In the genomic region with DNA sequence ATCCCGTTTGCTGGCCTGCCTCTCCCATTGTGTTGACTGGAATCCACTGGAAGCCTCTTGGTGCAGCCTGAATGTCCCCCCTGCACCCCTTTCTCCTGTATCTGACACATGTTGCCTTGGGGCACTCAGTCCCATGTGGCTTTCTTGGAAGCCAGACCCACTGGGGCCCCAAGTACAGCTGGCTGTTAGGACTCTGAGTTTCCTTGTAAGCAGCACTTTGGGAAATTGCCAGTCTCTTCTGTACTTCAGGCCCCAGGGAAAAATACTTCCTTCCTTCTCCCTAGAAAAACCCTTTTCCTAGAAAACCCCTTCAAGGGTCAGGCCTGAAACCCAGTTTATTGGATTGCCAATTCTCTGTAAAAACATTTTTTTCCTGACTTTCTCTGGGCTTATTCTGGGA, we compare ENCODE assay signal across 25 cellular contexts.
A peak's percentile ranks its signal among the peaks of the same experiment; 100 is the strongest.
DNase-seq lines count a peak whose midpoint lies in the region; ATAC-seq, FAIRE-seq and TF ChIP-seq lines count a peak whose summit lies in the region.
"Had no signal": no experiment of that assay in that cellular context is flagged by ENCODE, and none has a peak within 500 bp of the region (broad histone marks: within the 10 kb centered on the region; RNA-seq: fewer than 3 reads in every experiment).

No MANE protein-coding gene starts in this region.

- H3K27ac Mint-ChIP-seq in brain (peak overlapping the region; percentile 13 to 83 (median 60)), mesothelial cell of epicardium (peak overlapping the region; percentile 85)
- H3K27ac Mint-ChIP-seq: activated CD8-positive, alpha-beta T cell treated with anti-CD3 and anti-CD28 coated beads for 36 hours; activated naive CD8-positive, alpha-beta T cell treated with anti-CD3 and anti-CD28 coated beads, Interleukin-2, amount 50 U/mL, for 24 hours; CD8-positive, alpha-beta T cell; naive thymus-derived CD4-positive, alpha-beta T cell had no signal

- no peak overlapping the region for H3K4me2 ChIP-seq in A549

- WGBS in A549 (ENCODE audit: missing lambda C conversion rate) = 40% methylated on average over 1 of the region's 1 CpG

- no peak for ATAC-seq in A549
- no peak for ATAC-seq in GM21717 (IDR thresholded peaks at IDR 0.05; ENCODE audit: unreplicated experiment)
- ATAC-seq: activated CD8-positive, alpha-beta T cell treated with anti-CD3 and anti-CD28 coated beads for 36 hours; activated naive CD8-positive, alpha-beta T cell treated with anti-CD3 and anti-CD28 coated beads, Interleukin-2, amount 50 U/mL, for 24 hours; CD8-positive, alpha-beta T cell; heart left ventricle; left cardiac atrium; naive thymus-derived CD4-positive, alpha-beta T cell had no signal

- H3K27ac ChIP-seq in A549 = peak overlapping the region; percentile 2 to 63; a peak in 3 of 6 replicates
- H3K27ac ChIP-seq: colonic mucosa, heart left ventricle, suprapubic skin, vagina had no signal

- peaks cover 8% of the 10 kb centered on the region for H3K27me3 Mint-ChIP-seq in brain
- no peaks in the 10 kb centered on the region for H3K27me3 Mint-ChIP-seq in mesothelial cell of epicardium (ENCODE audit: low read depth)
- H3K27me3 Mint-ChIP-seq: activated naive CD8-positive, alpha-beta T cell treated with anti-CD3 and anti-CD28 coated beads, Interleukin-2, amount 50 U/mL, for 24 hours had no signal

- H3K9me3 Mint-ChIP-seq in brain = peaks cover 0 to 12% (median 8%) of the 10 kb centered on the region in 5 experiments
- H3K9me3 Mint-ChIP-seq in mesothelial cell of epicardium = peaks cover 13% of the 10 kb centered on the region
- H3K9me3 Mint-ChIP-seq: activated CD8-positive, alpha-beta T cell treated with anti-CD3 and anti-CD28 coated beads for 36 hours; CD8-positive, alpha-beta T cell had no signal

- H3K4me3 Mint-ChIP-seq in brain (no peak overlapping the region), mesothelial cell of epicardium (no peak overlapping the region)
- H3K4me3 Mint-ChIP-seq: activated CD8-positive, alpha-beta T cell treated with anti-CD3 and anti-CD28 coated beads for 36 hours; activated naive CD8-positive, alpha-beta T cell treated with anti-CD3 and anti-CD28 coated beads, Interleukin-2, amount 50 U/mL, for 24 hours; CD8-positive, alpha-beta T cell; naive thymus-derived CD4-positive, alpha-beta T cell had no signal

- TF ChIP-seq CTCF in A549 (IDR thresholded peaks at IDR 0.05) (no peak), brain (conservative IDR thresholded peaks at IDR 0.05) (no peak), mesothelial cell of epicardium (IDR thresholded peaks at IDR 0.05; ENCODE audit: unreplicated experiment) (no peak)

- no peak overlapping the region for H3K4me3 ChIP-seq in A549
- H3K4me3 ChIP-seq: colonic mucosa, heart left ventricle, suprapubic skin, vagina had no signal

- CTCF ChIA-PET in A549 (lab: Yijun Ruan, JAX) = interaction anchor here (1.1 to 1.4 kb wide), 4 partner anchors 9 to 26 kb away, joined by 3 read pairs; no protein-coding TSS in a partner anchor

- peaks cover 9% of the 10 kb centered on the region for H3K36me3 Mint-ChIP-seq in brain
- peaks cover 10% of the 10 kb centered on the region for H3K36me3 Mint-ChIP-seq in mesothelial cell of epicardium
- H3K36me3 Mint-ChIP-seq: CD8-positive, alpha-beta T cell; naive thymus-derived CD4-positive, alpha-beta T cell had no signal

- no peak for TF ChIP-seq EP300 in A549 (IDR thresholded peaks at IDR 0.05)

- TF ChIP-seq POLR2A in A549 (IDR thresholded peaks at IDR 0.05; ENCODE audit: low read length) = no peak

- intact Hi-C loops in head of caudate nucleus (cut with DNase I) = no loop called here

- no peak for FAIRE-seq in A549 (lab: Jason Lieb, UNC)
- FAIRE-seq: endometrium had no signal

- peaks cover 7% of the 10 kb centered on the region; the same call in 2 of the 3 replicates for H3K4me1 ChIP-seq in A549
- H3K4me1 ChIP-seq: colonic mucosa, suprapubic skin, vagina had no signal

- peaks cover 73% of the 10 kb centered on the region for H3K4me1 Mint-ChIP-seq in brain
- H3K4me1 Mint-ChIP-seq in mesothelial cell of epicardium = peaks cover 70% of the 10 kb centered on the region
- H3K4me1 Mint-ChIP-seq: activated naive CD8-positive, alpha-beta T cell treated with anti-CD3 and anti-CD28 coated beads, Interleukin-2, amount 50 U/mL, for 24 hours; naive thymus-derived CD4-positive, alpha-beta T cell had no signal

- DNase-seq in A549 (ENCODE audit: low read depth in 1 of 2, low spot score in 1 of 2) = no peak
- peak; percentile 28 for DNase-seq in EL
- no peak for DNase-seq in mesothelial cell of epicardium (ENCODE audit: low spot score in 2 of 2, unreplicated experiment in 2 of 2)
- DNase-seq in head of caudate nucleus = no peak
- DNase-seq in NCI-H2196 treated with DMSO at 0.1 percent for 48 hours (lab: John Stamatoyannopoulos, UW; ENCODE audit: unreplicated experiment) = no peak
- DNase-seq in HUDEP-2 (lab: John Stamatoyannopoulos, UW; ENCODE audit: unreplicated experiment in 76 of 76) = no peak
- DNase-seq: activated CD8-positive, alpha-beta T cell treated with anti-CD3 and anti-CD28 coated beads for 36 hours; activated effector memory CD4-positive, alpha-beta T cell treated with anti-CD3 and anti-CD28 coated beads, Interleukin-2, amount 50 U/mL, for 16 hours; activated naive CD8-positive, alpha-beta T cell treated with anti-CD3 and anti-CD28 coated beads, Interleukin-2, amount 50 U/mL, for 24 hours; activated T-cell treated with anti-CD3 and anti-CD28 coated beads for 4 hours; CD8-positive, alpha-beta T cell; colonic mucosa; DND-41; GOT3; heart left ventricle; left cardiac atrium; mesendoderm; naive thymus-derived CD4-positive, alpha-beta T cell; NCI-H526; T1000 had no signal

- TF ChIP-seq RAD21 in A549 (conservative IDR thresholded peaks at IDR 0.05 in 1 of 2, IDR thresholded peaks at IDR 0.05 in 1 of 2) = no peak

- no peaks in the 10 kb centered on the region; the same call in 2 of the 3 replicates for H3K9me3 ChIP-seq in A549
- H3K9me3 ChIP-seq: colonic mucosa, heart left ventricle, suprapubic skin, vagina had no signal

- POLR2A ChIA-PET in A549 (lab: Yijun Ruan, JAX) = no interaction called here

TF ChIP-seq in A549, 52 proteins besides CTCF, POLR2A, EP300 and RAD21:
- TF ChIP-seq RCOR1 (IDR thresholded peaks at IDR 0.05; ENCODE audit: low read depth, low read length) = no peak
- no peak for TF ChIP-seq EHMT2 (IDR thresholded peaks at IDR 0.05; ENCODE audit: low read depth)
- TF ChIP-seq HOXB13 (CRISPR knock-in tag; IDR thresholded peaks at IDR 0.05; ENCODE audit: low read depth) = no peak
- TF ChIP-seq HEYL (CRISPR knock-in tag; IDR thresholded peaks at IDR 0.05) = no peak
- TF ChIP-seq, protein P1, sequence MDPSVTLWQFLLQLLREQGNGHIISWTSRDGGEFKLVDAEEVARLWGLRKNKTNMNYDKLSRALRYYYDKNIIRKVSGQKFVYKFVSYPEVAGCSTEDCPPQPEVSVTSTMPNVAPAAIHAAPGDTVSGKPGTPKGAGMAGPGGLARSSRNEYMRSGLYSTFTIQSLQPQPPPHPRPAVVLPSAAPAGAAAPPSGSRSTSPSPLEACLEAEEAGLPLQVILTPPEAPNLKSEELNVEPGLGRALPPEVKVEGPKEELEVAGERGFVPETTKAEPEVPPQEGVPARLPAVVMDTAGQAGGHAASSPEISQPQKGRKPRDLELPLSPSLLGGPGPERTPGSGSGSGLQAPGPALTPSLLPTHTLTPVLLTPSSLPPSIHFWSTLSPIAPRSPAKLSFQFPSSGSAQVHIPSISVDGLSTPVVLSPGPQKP (IDR thresholded peaks at IDR 0.05; ENCODE audit: low read depth, low read length) = no peak
- no peak for TF ChIP-seq NFE2L2 (conservative IDR thresholded peaks at IDR 0.05; ENCODE audit: low read length)
- TF ChIP-seq, protein P2, sequence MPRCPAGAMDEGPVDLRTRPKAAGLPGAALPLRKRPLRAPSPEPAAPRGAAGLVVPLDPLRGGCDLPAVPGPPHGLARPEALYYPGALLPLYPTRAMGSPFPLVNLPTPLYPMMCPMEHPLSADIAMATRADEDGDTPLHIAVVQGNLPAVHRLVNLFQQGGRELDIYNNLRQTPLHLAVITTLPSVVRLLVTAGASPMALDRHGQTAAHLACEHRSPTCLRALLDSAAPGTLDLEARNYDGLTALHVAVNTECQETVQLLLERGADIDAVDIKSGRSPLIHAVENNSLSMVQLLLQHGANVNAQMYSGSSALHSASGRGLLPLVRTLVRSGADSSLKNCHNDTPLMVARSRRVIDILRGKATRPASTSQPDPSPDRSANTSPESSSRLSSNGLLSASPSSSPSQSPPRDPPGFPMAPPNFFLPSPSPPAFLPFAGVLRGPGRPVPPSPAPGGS (IDR thresholded peaks at IDR 0.05) = no peak
- no peak for TF ChIP-seq HDAC2 (IDR thresholded peaks at IDR 0.05)
- TF ChIP-seq CHD4 (IDR thresholded peaks at IDR 0.05; ENCODE audit: borderline replicate concordance) = no peak
- TF ChIP-seq FOXS1 (CRISPR knock-in tag; IDR thresholded peaks at IDR 0.05) = no peak
- no peak for TF ChIP-seq POLR2AphosphoS2 (conservative IDR thresholded peaks at IDR 0.05; ENCODE audit: low read length)
- TF ChIP-seq, protein P3, sequence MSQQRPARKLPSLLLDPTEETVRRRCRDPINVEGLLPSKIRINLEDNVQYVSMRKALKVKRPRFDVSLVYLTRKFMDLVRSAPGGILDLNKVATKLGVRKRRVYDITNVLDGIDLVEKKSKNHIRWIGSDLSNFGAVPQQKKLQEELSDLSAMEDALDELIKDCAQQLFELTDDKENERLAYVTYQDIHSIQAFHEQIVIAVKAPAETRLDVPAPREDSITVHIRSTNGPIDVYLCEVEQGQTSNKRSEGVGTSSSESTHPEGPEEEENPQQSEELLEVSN (IDR thresholded peaks at IDR 0.05; ENCODE audit: borderline replicate concordance, low read depth) = no peak
- no peak for TF ChIP-seq NR3C1 (IDR thresholded peaks at IDR 0.05)
TF ChIP-seq in A549: peak in this region for 0.
